Comparison of ENCODE assay signal across 3 cellular contexts in genomic region chr9:33523397-33524296, GRCh38.
TF ChIP-seq lines count a peak whose summit lies in the region.

ANKRD18B (plus strand) TSS chr9:33524251; CDS start chr9:33524490, 239 bp downstream.

TF ChIP-seq in A549, 52 proteins besides CTCF, POLR2A, EP300 and RAD21:
- TF ChIP-seq GATA3 (IDR thresholded peaks at IDR 0.05; ENCODE audit: borderline replicate concordance), result 0 out of 2 replicates have a peak, but pooled peaks have one; percentile 36
- peak; percentile 30 for TF ChIP-seq PHF8 (IDR thresholded peaks at IDR 0.05; ENCODE audit: borderline replicate concordance, low read depth)
- TF ChIP-seq ZFP36 (IDR thresholded peaks at IDR 0.05; ENCODE audit: borderline replicate concordance, partially characterized antibody), result peak; percentile 89
- TF ChIP-seq MAX (IDR thresholded peaks at IDR 0.05), result peak; percentile 86
- peak; percentile 24; the same call in 1 of the 3 replicates for TF ChIP-seq SMC3 (IDR thresholded peaks at IDR 0.05)
- peak in 1 of 2 experiments; percentile 69; a peak in 1 of 5 replicates for TF ChIP-seq JUN (IDR thresholded peaks at IDR 0.05)
- TF ChIP-seq E2F6 (IDR thresholded peaks at IDR 0.05; ENCODE audit: borderline replicate concordance, low read depth), result peak; percentile 65

TF ChIP-seq in endothelial cell of umbilical vein, 7 proteins besides CTCF, POLR2A, EP300 and RAD21:
- peak; percentile 21 for TF ChIP-seq POLR2AphosphoS5 (IDR thresholded peaks at IDR 0.05; ENCODE audit: insufficient read depth, low read depth, low read length)
TF ChIP-seq in endothelial cell of umbilical vein: peak in this region for 1; not testable (repeated sequence) for 6.

TF ChIP-seq in HepG2, 621 proteins besides CTCF, POLR2A, EP300 and RAD21:
- 0 out of 2 replicates have a peak, but pooled peaks have one; percentile 21 for TF ChIP-seq HIC2 (CRISPR knock-in tag; IDR thresholded peaks at IDR 0.05; ENCODE audit: low read depth)
- peak; percentile 49 for TF ChIP-seq TEAD3 (CRISPR knock-in tag; optimal IDR thresholded peaks at IDR 0.05; ENCODE audit: borderline replicate concordance)
- TF ChIP-seq ZNF891 (CRISPR knock-in tag; IDR thresholded peaks at IDR 0.05), result 0 out of 2 replicates have a peak, but pooled peaks have one; percentile 16
- peak; percentile 33; the same call in 1 of the 2 replicates for TF ChIP-seq BCL6 (CRISPR knock-in tag; IDR thresholded peaks at IDR 0.05)
- TF ChIP-seq ZNF7 (CRISPR knock-in tag; IDR thresholded peaks at IDR 0.05), result peak; percentile 85
- peak; percentile 65; the same call in 1 of the 2 replicates for TF ChIP-seq MTF2 (CRISPR knock-in tag; IDR thresholded peaks at IDR 0.05; ENCODE audit: borderline replicate concordance)
- TF ChIP-seq ZNF687 (CRISPR knock-in tag; IDR thresholded peaks at IDR 0.05), result peak; percentile 50
- peak; percentile 50; the same call in 1 of the 2 replicates for TF ChIP-seq GABPB1 (CRISPR knock-in tag; IDR thresholded peaks at IDR 0.05)
- TF ChIP-seq RXRA (CRISPR knock-in tag; IDR thresholded peaks at IDR 0.05), result 0 out of 2 replicates have a peak, but pooled peaks have one; percentile 19
- TF ChIP-seq TFDP2 (CRISPR knock-in tag; IDR thresholded peaks at IDR 0.05), result 0 out of 2 replicates have a peak, but pooled peaks have one; percentile 17
- TF ChIP-seq STAG1 (CRISPR knock-in tag; IDR thresholded peaks at IDR 0.05), result peak; percentile 15; the same call in 1 of the 2 replicates
- peak; percentile 18; the same call in 1 of the 2 replicates for TF ChIP-seq ZMYM4 (CRISPR knock-in tag; IDR thresholded peaks at IDR 0.05)
- TF ChIP-seq ZFP91 (CRISPR knock-in tag; IDR thresholded peaks at IDR 0.05; ENCODE audit: borderline replicate concordance), result peak; percentile 14; the same call in 1 of the 2 replicates
- TF ChIP-seq ZNF142 (CRISPR knock-in tag; IDR thresholded peaks at IDR 0.05), result peak; percentile 70
- TF ChIP-seq HDAC2 (CRISPR knock-in tag; IDR thresholded peaks at IDR 0.05), result 0 out of 2 replicates have a peak, but pooled peaks have one; percentile 14
- TF ChIP-seq ZNF800 (CRISPR knock-in tag; IDR thresholded peaks at IDR 0.05), result peak; percentile 94
- 0 out of 2 replicates have a peak, but pooled peaks have one; percentile 18 for TF ChIP-seq ZNF768 (CRISPR knock-in tag; IDR thresholded peaks at IDR 0.05)
- TF ChIP-seq HMGXB4 (CRISPR knock-in tag; IDR thresholded peaks at IDR 0.05; ENCODE audit: borderline replicate concordance in 1 of 2, low read depth in 1 of 2), result peak in 1 of 2 experiments; percentile 27; a peak in 1 of 4 replicates
- 0 out of 2 replicates have a peak, but pooled peaks have one; percentile 55 for TF ChIP-seq FOXC1 (CRISPR knock-in tag; IDR thresholded peaks at IDR 0.05; ENCODE audit: borderline replicate concordance)
